ENCODE assay signal across 1 cellular context in the genomic region with DNA sequence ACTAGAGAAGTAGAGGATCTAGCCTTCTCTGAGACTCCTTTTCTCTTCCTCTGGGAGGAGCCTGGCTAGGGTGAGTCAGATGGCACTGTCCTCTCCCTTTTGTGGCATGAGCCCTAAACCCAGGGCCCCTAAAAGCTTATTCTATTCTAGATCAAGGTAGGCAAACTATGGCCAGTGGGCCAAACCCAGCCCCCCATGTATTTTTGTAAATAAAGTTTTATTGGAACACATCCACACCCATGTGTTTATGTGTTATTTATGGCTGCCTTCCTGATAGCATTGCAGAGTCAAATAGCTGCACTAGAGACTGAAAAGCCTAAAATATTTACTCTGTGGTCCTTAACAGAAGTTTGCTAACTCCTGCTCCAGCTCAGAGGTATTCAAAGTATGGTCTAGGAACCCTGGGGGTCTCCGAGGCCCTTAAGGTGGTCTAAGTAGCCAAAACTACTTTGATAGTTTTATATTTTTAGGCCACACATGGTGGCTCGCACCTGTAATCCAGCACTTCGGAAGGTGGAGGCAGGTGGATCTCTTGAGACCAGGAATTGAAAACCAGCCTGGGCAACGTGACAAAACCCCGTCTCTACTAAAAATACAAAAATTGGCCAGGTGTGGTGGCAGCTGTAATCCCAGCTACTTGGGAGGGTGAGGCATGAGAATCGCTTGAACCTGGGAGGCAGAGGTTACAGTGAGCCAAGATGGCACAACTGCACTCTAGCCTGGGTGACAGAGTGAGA.
TF ChIP-seq lines count a peak whose summit lies in the region.

No MANE protein-coding gene starts in this region.

TF ChIP-seq in GM12878, 131 proteins besides CTCF, POLR2A, EP300 and RAD21:
- TF ChIP-seq ZBTB40 (IDR thresholded peaks at IDR 0.05; ENCODE audit: borderline replicate concordance) (peak; percentile 68), BCL11A (IDR thresholded peaks at IDR 0.05; ENCODE audit: low read depth, low read length) (no peak), JUND (IDR thresholded peaks at IDR 0.05; ENCODE audit: low read depth, low read length) (no peak)
